In genomic region chr10:8037941-8038894, GRCh38 we compare ENCODE assay signal across 14 cellular contexts. TPM values are rescaled to one million over a fixed set of nuclear protein-coding genes. Genes with fewer than 3 reads are reported as not detected.
A peak's percentile ranks its signal among the peaks of the same experiment; 100 is the strongest.
DNase-seq lines count a peak whose midpoint lies in the region; ATAC-seq and TF ChIP-seq lines count a peak whose summit lies in the region.
"Had no signal": no experiment of that assay in that cellular context is flagged by ENCODE, and none has a peak within 500 bp of the region (broad histone marks: within the 10 kb centered on the region; RNA-seq: fewer than 3 reads in every experiment).

No MANE protein-coding gene starts in this region.

- no peak overlapping the region for H3K4ac ChIP-seq in mesendoderm (ENCODE audit: low read depth, low read length)

- WGBS in mesendoderm (ENCODE audit: extremely low coverage, insufficient coverage, low lambda C conversion rate), result no CpG with 5 or more reads among the region's 22 CpGs

- no peak overlapping the region for H3K4me3 Mint-ChIP-seq in activated naive CD4-positive, alpha-beta T cell treated with anti-CD3 and anti-CD28 coated beads, Interleukin-2, amount 50 U/mL, for 24 hours
- no peak overlapping the region for H3K4me3 Mint-ChIP-seq in activated naive CD4-positive, alpha-beta T cell treated with anti-CD3 and anti-CD28 coated beads for 36 hours
- H3K4me3 Mint-ChIP-seq in activated CD4-positive, alpha-beta memory T cell treated with anti-CD3 and anti-CD28 coated beads for 36 hours, result peak overlapping the region; percentile 18

- peak overlapping the region; percentile 26 for H3K4me2 ChIP-seq in mesendoderm (ENCODE audit: low read length)
- H3K4me2 ChIP-seq: BLaER1 treated with 17β-estradiol and CSF1 and Interleukin-3, amounts not matched to agents 10 nM and 100 nM had no signal

- peaks cover 4% of the 10 kb centered on the region for H3K36me3 Mint-ChIP-seq in activated naive CD4-positive, alpha-beta T cell treated with anti-CD3 and anti-CD28 coated beads, Interleukin-2, amount 50 U/mL, for 24 hours
- H3K36me3 Mint-ChIP-seq in activated naive CD4-positive, alpha-beta T cell treated with anti-CD3 and anti-CD28 coated beads for 36 hours (ENCODE audit: low read depth), result no peaks in the 10 kb centered on the region
- peaks cover 3% of the 10 kb centered on the region for H3K36me3 Mint-ChIP-seq in activated CD4-positive, alpha-beta memory T cell treated with anti-CD3 and anti-CD28 coated beads for 36 hours

- H3K4me1 ChIP-seq in mesendoderm (ENCODE audit: control insufficient read depth, low read depth, low read length), result peaks cover 20% of the 10 kb centered on the region
- H3K4me1 ChIP-seq: foreskin keratinocyte had no signal

- H2BK15ac ChIP-seq in mesendoderm (replicated peaks; ENCODE audit: low read depth), result no peak overlapping the region

- H2AK5ac ChIP-seq in mesendoderm (ENCODE audit: low read length), result peak overlapping the region; percentile 41

- no peak overlapping the region for H3K27ac ChIP-seq in mesendoderm (ENCODE audit: low read depth, low read length)
- H3K27ac ChIP-seq: BLaER1 treated with 17β-estradiol and CSF1 and Interleukin-3, amounts not matched to agents 10 nM and 100 nM; foreskin keratinocyte had no signal

- CTCF ChIA-PET in activated naive CD4-positive, alpha-beta T cell treated with anti-CD3 and anti-CD28 coated beads for 36 hours (lab: Charles Lee), result interaction anchor here (1.4 kb wide), 1 partner anchor 14 kb away, joined by 5 read pairs; no protein-coding TSS in a partner anchor
- CTCF ChIA-PET in activated CD4-positive, alpha-beta memory T cell treated with anti-CD3 and anti-CD28 coated beads for 36 hours (lab: Charles Lee), result interaction anchor here (0.6 kb wide), 1 partner anchor 113 kb away, joined by 3 read pairs; no protein-coding TSS in a partner anchor

- H3K23ac ChIP-seq in mesendoderm (ENCODE audit: low read length), result peak overlapping the region; percentile 69

- intact Hi-C loops in activated naive CD4-positive, alpha-beta T cell treated with anti-CD3 and anti-CD28 coated beads for 36 hours (cut with micrococcal nuclease), result loop anchor here (1.0 to 2.0 kb wide), 2 partner anchors 8 to 13 kb away; no protein-coding TSS in a partner anchor
- intact Hi-C loops in activated CD4-positive, alpha-beta memory T cell treated with anti-CD3 and anti-CD28 coated beads for 36 hours (cut with micrococcal nuclease), result loop anchor here (2.0 kb wide), 1 partner anchor 13 kb away; no protein-coding TSS in a partner anchor

- no peaks in the 10 kb centered on the region for H3K79me1 ChIP-seq in mesendoderm (ENCODE audit: low read length)

- H3K27me3 ChIP-seq in mesendoderm (ENCODE audit: insufficient read depth, low read length, poor library complexity), result peaks cover 67% of the 10 kb centered on the region

- H3K36me3 ChIP-seq in mesendoderm (ENCODE audit: control insufficient read depth, insufficient read depth, low read length), result no peaks in the 10 kb centered on the region
- H3K36me3 ChIP-seq: BLaER1 treated with 17β-estradiol and CSF1 and Interleukin-3, amounts not matched to agents 10 nM and 100 nM had no signal

- no peak for DNase-seq in activated naive CD4-positive, alpha-beta T cell treated with anti-CD3 and anti-CD28 coated beads for 36 hours
- DNase-seq in activated CD4-positive, alpha-beta memory T cell treated with anti-CD3 and anti-CD28 coated beads for 36 hours, result peak; percentile 22
- peak; percentile 47 for DNase-seq in mesendoderm
- no peak for DNase-seq in NCI-H446 (lab: John Stamatoyannopoulos, UW)
- DNase-seq in nucleus accumbens (lab: John Stamatoyannopoulos, UW), result no peak
- DNase-seq in NCI-H345 (lab: John Stamatoyannopoulos, UW), result no peak
- DNase-seq: foreskin keratinocyte, GDM1, GOT3, NCI-H1694, RPMI8226 had no signal

- POLR2A ChIA-PET in activated CD4-positive, alpha-beta memory T cell treated with anti-CD3 and anti-CD28 coated beads for 36 hours (lab: Charles Lee), result no interaction called here

- no peak overlapping the region for H3K4me3 ChIP-seq in mesendoderm (ENCODE audit: low read length)
- H3K4me3 ChIP-seq: BLaER1 treated with 17β-estradiol and CSF1 and Interleukin-3, amounts not matched to agents 10 nM and 100 nM had no signal

- no peak overlapping the region for H4K5ac ChIP-seq in mesendoderm (ENCODE audit: low read length)

- no peaks in the 10 kb centered on the region for H3K79me2 ChIP-seq in mesendoderm (ENCODE audit: control insufficient read depth, insufficient read depth, low read length)

- no peak overlapping the region for H4K8ac ChIP-seq in mesendoderm (ENCODE audit: low read depth, low read length)

- ATAC-seq in SK-N-SH treated with all-trans-retinoic acid at 6 μM for 48 hours, result no peak
- ATAC-seq: foreskin keratinocyte had no signal

- no peak overlapping the region for H3K56ac ChIP-seq in mesendoderm (ENCODE audit: low read length)

- no peak overlapping the region for H2BK120ac ChIP-seq in mesendoderm (ENCODE audit: low read depth, low read length)

- peak overlapping the region; percentile 75 for H3K27ac Mint-ChIP-seq in activated naive CD4-positive, alpha-beta T cell treated with anti-CD3 and anti-CD28 coated beads, Interleukin-2, amount 50 U/mL, for 24 hours
- H3K27ac Mint-ChIP-seq in activated naive CD4-positive, alpha-beta T cell treated with anti-CD3 and anti-CD28 coated beads for 36 hours, result no peak overlapping the region
- H3K27ac Mint-ChIP-seq in activated CD4-positive, alpha-beta memory T cell treated with anti-CD3 and anti-CD28 coated beads for 36 hours, result peak overlapping the region; percentile 9

- H2BK5ac ChIP-seq in mesendoderm (ENCODE audit: low read length), result no peak overlapping the region

- peaks cover 31% of the 10 kb centered on the region for H3K4me1 Mint-ChIP-seq in activated naive CD4-positive, alpha-beta T cell treated with anti-CD3 and anti-CD28 coated beads, Interleukin-2, amount 50 U/mL, for 24 hours
- peaks cover 39% of the 10 kb centered on the region for H3K4me1 Mint-ChIP-seq in activated naive CD4-positive, alpha-beta T cell treated with anti-CD3 and anti-CD28 coated beads for 36 hours (ENCODE audit: low read depth)
- peaks cover 49% of the 10 kb centered on the region for H3K4me1 Mint-ChIP-seq in activated CD4-positive, alpha-beta memory T cell treated with anti-CD3 and anti-CD28 coated beads for 36 hours (ENCODE audit: low read depth)

- peaks cover 69% of the 10 kb centered on the region for H3K27me3 Mint-ChIP-seq in activated naive CD4-positive, alpha-beta T cell treated with anti-CD3 and anti-CD28 coated beads, Interleukin-2, amount 50 U/mL, for 24 hours
- H3K27me3 Mint-ChIP-seq in activated naive CD4-positive, alpha-beta T cell treated with anti-CD3 and anti-CD28 coated beads for 36 hours (ENCODE audit: low read depth), result peaks cover 85% of the 10 kb centered on the region
- H3K27me3 Mint-ChIP-seq in activated CD4-positive, alpha-beta memory T cell treated with anti-CD3 and anti-CD28 coated beads for 36 hours, result peaks cover 75% of the 10 kb centered on the region

- no peak overlapping the region for H3K9ac ChIP-seq in mesendoderm (ENCODE audit: low read length)
- H3K9ac ChIP-seq: BLaER1 treated with 17β-estradiol and CSF1 and Interleukin-3, amounts not matched to agents 10 nM and 100 nM had no signal

- no peak overlapping the region for H3K18ac ChIP-seq in mesendoderm (ENCODE audit: low read length)

- peaks cover 9% of the 10 kb centered on the region for H3K9me3 Mint-ChIP-seq in activated naive CD4-positive, alpha-beta T cell treated with anti-CD3 and anti-CD28 coated beads, Interleukin-2, amount 50 U/mL, for 24 hours
- H3K9me3 Mint-ChIP-seq in activated naive CD4-positive, alpha-beta T cell treated with anti-CD3 and anti-CD28 coated beads for 36 hours, result no peaks in the 10 kb centered on the region
- no peaks in the 10 kb centered on the region for H3K9me3 Mint-ChIP-seq in activated CD4-positive, alpha-beta memory T cell treated with anti-CD3 and anti-CD28 coated beads for 36 hours

TF ChIP-seq in SK-N-SH treated with all-trans-retinoic acid at 6 μM for 48 hours, 23 proteins besides CTCF, POLR2A, EP300 and RAD21 (continues in another document):
- TF ChIP-seq, protein P1, sequence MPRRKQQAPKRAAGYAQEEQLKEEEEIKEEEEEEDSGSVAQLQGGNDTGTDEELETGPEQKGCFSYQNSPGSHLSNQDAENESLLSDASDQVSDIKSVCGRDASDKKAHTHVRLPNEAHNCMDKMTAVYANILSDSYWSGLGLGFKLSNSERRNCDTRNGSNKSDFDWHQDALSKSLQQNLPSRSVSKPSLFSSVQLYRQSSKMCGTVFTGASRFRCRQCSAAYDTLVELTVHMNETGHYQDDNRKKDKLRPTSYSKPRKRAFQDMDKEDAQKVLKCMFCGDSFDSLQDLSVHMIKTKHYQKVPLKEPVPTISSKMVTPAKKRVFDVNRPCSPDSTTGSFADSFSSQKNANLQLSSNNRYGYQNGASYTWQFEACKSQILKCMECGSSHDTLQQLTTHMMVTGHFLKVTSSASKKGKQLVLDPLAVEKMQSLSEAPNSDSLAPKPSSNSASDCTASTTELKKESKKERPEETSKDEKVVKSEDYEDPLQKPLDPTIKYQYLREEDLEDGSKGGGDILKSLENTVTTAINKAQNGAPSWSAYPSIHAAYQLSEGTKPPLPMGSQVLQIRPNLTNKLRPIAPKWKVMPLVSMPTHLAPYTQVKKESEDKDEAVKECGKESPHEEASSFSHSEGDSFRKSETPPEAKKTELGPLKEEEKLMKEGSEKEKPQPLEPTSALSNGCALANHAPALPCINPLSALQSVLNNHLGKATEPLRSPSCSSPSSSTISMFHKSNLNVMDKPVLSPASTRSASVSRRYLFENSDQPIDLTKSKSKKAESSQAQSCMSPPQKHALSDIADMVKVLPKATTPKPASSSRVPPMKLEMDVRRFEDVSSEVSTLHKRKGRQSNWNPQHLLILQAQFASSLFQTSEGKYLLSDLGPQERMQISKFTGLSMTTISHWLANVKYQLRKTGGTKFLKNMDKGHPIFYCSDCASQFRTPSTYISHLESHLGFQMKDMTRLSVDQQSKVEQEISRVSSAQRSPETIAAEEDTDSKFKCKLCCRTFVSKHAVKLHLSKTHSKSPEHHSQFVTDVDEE (CRISPR knock-in tag; IDR thresholded peaks at IDR 0.05), result no peak
- no peak for TF ChIP-seq POU6F1 (CRISPR knock-in tag; IDR thresholded peaks at IDR 0.05; ENCODE audit: borderline replicate concordance, low read depth)

RNA-seq across cellular contexts. Expression of gene GATA3, which starts 16.3 kb away (rescaled TPM):
- total RNA-seq in activated naive CD4-positive, alpha-beta T cell treated with anti-CD3 and anti-CD28 coated beads for 36 hours, result 1 to 10 TPM; 3.7 to 4.0 TPM
- total RNA-seq in activated CD4-positive, alpha-beta memory T cell treated with anti-CD3 and anti-CD28 coated beads for 36 hours, result 10 to 100 TPM; 46.3 to 47.4 TPM
- polyA plus RNA-seq in mesendoderm (2013, experiment 1 of 2), result 7.2 TPM
- 6.2 TPM for polyA plus RNA-seq in mesendoderm (2013, experiment 2 of 2)

Comparison
In these comparisons a context has a peak if more than half of its experiments do, and no peak if none do; other contexts are left out.
1. DNase-seq: peak in activated CD4-positive, alpha-beta memory T cell treated with anti-CD3 and anti-CD28 coated beads for 36 hours (single experiment) and mesendoderm (single experiment); none in activated naive CD4-positive, alpha-beta T cell treated with anti-CD3 and anti-CD28 coated beads for 36 hours (single experiment), NCI-H446 (0 of 2), nucleus accumbens (0 of 56) and NCI-H345 (single experiment).
2. RNA of gene GATA3, which starts 16.3 kb away (total RNA-seq): 46.3 to 47.4 TPM in activated CD4-positive, alpha-beta memory T cell treated with anti-CD3 and anti-CD28 coated beads for 36 hours; 3.7 to 4.0 TPM in activated naive CD4-positive, alpha-beta T cell treated with anti-CD3 and anti-CD28 coated beads for 36 hours; every median in the first group is over 4 times any median in the second.